1 cellular context compared by ENCODE assay signal in the genomic region with DNA sequence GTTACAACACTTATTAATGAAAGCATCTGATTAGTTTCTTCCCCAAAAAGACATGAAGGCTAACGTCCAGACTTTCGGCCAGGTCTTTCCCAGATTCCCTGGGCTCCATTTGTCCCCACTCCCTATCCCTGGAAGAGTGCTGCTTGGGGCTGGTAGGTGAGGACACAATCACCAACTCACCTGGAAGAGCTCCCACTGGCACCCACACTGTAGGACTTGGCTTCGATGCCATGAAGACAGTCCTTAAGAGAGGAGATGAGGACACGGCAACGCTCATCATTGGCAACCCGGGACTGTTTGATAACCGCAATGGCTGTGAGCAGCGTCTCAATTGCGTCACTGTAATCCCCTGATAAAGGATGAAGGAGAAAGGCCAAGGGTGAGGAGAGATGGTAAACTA.
TF ChIP-seq lines count a peak whose summit lies in the region.

No MANE protein-coding gene starts in this region.

TF ChIP-seq in HepG2, 621 proteins besides CTCF, POLR2A, EP300 and RAD21:
- TF ChIP-seq HMG20A (CRISPR knock-in tag; IDR thresholded peaks at IDR 0.05; ENCODE audit: borderline replicate concordance) (no peak), POLR2G (IDR thresholded peaks at IDR 0.05; ENCODE audit: low read depth, low read length) (0 out of 2 replicates have a peak, but pooled peaks have one; percentile 36), RBM22 (optimal IDR thresholded peaks at IDR 0.05; ENCODE audit: low read length) (peak; percentile 75), CBFB (CRISPR knock-in tag; IDR thresholded peaks at IDR 0.05) (no peak), ZFY (CRISPR knock-in tag; IDR thresholded peaks at IDR 0.05) (no peak), GATA4 (IDR thresholded peaks at IDR 0.05; ENCODE audit: borderline replicate concordance, low read depth) (no peak), ZNF598 (CRISPR knock-in tag; IDR thresholded peaks at IDR 0.05; ENCODE audit: borderline replicate concordance) (no peak), SMC3 (IDR thresholded peaks at IDR 0.05; ENCODE audit: low read length) (no peak), ZNF34 (CRISPR knock-in tag; IDR thresholded peaks at IDR 0.05; ENCODE audit: borderline replicate concordance) (no peak), ZNF343 (CRISPR knock-in tag; IDR thresholded peaks at IDR 0.05) (no peak), MYNN (CRISPR knock-in tag; IDR thresholded peaks at IDR 0.05; ENCODE audit: low read depth) (no peak)
- TF ChIP-seq, protein P1, sequence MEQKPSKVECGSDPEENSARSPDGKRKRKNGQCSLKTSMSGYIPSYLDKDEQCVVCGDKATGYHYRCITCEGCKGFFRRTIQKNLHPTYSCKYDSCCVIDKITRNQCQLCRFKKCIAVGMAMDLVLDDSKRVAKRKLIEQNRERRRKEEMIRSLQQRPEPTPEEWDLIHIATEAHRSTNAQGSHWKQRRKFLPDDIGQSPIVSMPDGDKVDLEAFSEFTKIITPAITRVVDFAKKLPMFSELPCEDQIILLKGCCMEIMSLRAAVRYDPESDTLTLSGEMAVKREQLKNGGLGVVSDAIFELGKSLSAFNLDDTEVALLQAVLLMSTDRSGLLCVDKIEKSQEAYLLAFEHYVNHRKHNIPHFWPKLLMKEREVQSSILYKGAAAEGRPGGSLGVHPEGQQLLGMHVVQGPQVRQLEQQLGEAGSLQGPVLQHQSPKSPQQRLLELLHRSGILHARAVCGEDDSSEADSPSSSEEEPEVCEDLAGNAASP (CRISPR knock-in tag; IDR thresholded peaks at IDR 0.05; ENCODE audit: borderline replicate concordance), result no peak
- TF ChIP-seq, protein P2, sequence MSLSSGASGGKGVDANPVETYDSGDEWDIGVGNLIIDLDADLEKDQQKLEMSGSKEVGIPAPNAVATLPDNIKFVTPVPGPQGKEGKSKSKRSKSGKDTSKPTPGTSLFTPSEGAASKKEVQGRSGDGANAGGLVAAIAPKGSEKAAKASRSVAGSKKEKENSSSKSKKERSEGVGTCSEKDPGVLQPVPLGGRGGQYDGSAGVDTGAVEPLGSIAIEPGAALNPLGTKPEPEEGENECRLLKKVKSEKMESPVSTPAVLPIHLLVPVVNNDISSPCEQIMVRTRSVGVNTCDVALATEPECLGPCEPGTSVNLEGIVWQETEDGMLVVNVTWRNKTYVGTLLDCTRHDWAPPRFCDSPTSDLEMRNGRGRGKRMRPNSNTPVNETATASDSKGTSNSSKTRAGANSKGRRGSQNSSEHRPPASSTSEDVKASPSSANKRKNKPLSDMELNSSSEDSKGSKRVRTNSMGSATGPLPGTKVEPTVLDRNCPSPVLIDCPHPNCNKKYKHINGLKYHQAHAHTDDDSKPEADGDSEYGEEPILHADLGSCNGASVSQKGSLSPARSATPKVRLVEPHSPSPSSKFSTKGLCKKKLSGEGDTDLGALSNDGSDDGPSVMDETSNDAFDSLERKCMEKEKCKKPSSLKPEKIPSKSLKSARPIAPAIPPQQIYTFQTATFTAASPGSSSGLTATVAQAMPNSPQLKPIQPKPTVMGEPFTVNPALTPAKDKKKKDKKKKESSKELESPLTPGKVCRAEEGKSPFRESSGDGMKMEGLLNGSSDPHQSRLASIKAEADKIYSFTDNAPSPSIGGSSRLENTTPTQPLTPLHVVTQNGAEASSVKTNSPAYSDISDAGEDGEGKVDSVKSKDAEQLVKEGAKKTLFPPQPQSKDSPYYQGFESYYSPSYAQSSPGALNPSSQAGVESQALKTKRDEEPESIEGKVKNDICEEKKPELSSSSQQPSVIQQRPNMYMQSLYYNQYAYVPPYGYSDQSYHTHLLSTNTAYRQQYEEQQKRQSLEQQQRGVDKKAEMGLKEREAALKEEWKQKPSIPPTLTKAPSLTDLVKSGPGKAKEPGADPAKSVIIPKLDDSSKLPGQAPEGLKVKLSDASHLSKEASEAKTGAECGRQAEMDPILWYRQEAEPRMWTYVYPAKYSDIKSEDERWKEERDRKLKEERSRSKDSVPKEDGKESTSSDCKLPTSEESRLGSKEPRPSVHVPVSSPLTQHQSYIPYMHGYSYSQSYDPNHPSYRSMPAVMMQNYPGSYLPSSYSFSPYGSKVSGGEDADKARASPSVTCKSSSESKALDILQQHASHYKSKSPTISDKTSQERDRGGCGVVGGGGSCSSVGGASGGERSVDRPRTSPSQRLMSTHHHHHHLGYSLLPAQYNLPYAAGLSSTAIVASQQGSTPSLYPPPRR (CRISPR knock-in tag; IDR thresholded peaks at IDR 0.05; ENCODE audit: borderline replicate concordance), result no peak
- TF ChIP-seq, protein P3, sequence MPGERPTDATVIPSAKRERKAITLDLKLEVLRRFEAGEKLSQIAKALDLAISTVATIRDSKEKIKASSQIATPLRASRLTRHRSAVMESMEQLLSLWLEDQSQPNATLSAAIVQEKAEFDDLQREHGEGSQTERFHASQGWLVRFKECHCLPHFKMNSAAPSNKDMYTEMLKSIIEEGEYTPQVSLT (CRISPR knock-in tag; IDR thresholded peaks at IDR 0.05; ENCODE audit: borderline replicate concordance, low read depth), result no peak
